37 cellular contexts compared by ENCODE assay signal in genomic region chr7:125409921-125410320, GRCh38.
"Had no signal": no experiment of that assay in that cellular context is flagged by ENCODE, and none has a peak within 500 bp of the region (broad histone marks: within the 10 kb centered on the region; RNA-seq: fewer than 3 reads in every experiment).

No MANE protein-coding gene starts in this region.

- H3K4me3 Mint-ChIP-seq: activated B cell treated with CpG ODN at 0.5 μM for 24 hours; activated CD4-positive, alpha-beta memory T cell treated with anti-CD3 and anti-CD28 coated beads for 36 hours; activated CD4-positive, alpha-beta T cell treated with anti-CD3 and anti-CD28 coated beads, Interleukin-2, amount 10 ng/mL, durations not matched to agents 24 days and 14 days; activated CD8-positive, alpha-beta T cell treated with anti-CD3 and anti-CD28 coated beads for 36 hours; activated naive CD4-positive, alpha-beta T cell treated with anti-CD3 and anti-CD28 coated beads for 36 hours; activated naive CD8-positive, alpha-beta T cell treated with anti-CD3 and anti-CD28 coated beads for 36 hours; activated T-cell treated with anti-CD3 and anti-CD28 coated beads, Interleukin-2, amount 50 U/mL, for 4 hours; activated T-cell treated with anti-CD3 and anti-CD28 coated beads, Interleukin-2, amount 50 U/mL, for 72 hours; activated T-helper 1 cell treated with anti-CD3 and anti-CD28 coated beads, Interleukin-12 subunit alpha, Interleukin-12 subunit beta, Interleukin-2, Interleukin-4 antibody, amounts not matched to agents 30 ng/mL and 10 ng/mL and 1 ng/mL, durations not matched to agents 14 hours and 24 hours and 36 hours; activated T-helper 17 cell treated with anti-CD3 and anti-CD28 coated beads, Interleukin-2, amount 50 U/mL, for 72 hours; brain; central memory CD8-positive, alpha-beta T cell; T-helper 1 cell treated with Interleukin-12 subunit alpha and Interleukin-12 subunit beta and Interleukin-4 antibody, amounts not matched to agents 30 μg/mL and 1 μg/mL, for 36 hours; T-helper 2 cell treated with Interferon-gamma antibody and Interleukin-4, amounts not matched to agents 5 μg/mL and 100 μg/mL, for 36 hours had no signal

- H3K27ac ChIP-seq: adrenal gland, ascending aorta, cardiac muscle cell, VCaP had no signal

- ATAC-seq: activated CD8-positive, alpha-beta T cell treated with anti-CD3 and anti-CD28 coated beads for 36 hours; activated naive CD4-positive, alpha-beta T cell treated with anti-CD3 and anti-CD28 coated beads, Interleukin-2, amount 50 U/mL, for 72 hours; activated T-cell treated with anti-CD3 and anti-CD28 coated beads, Interleukin-2, amount 50 U/mL, for 4 hours; activated T-cell treated with anti-CD3 and anti-CD28 coated beads, Interleukin-2, amount 50 U/mL, for 72 hours; activated T-helper 17 cell treated with anti-CD3 and anti-CD28 coated beads, Interleukin-2, amount 50 U/mL, for 72 hours had no signal

- H3K36me3 Mint-ChIP-seq: activated CD4-positive, alpha-beta memory T cell treated with anti-CD3 and anti-CD28 coated beads for 36 hours; activated naive CD4-positive, alpha-beta T cell treated with anti-CD3 and anti-CD28 coated beads, Interleukin-2, amount 50 U/mL, for 72 hours; activated naive CD8-positive, alpha-beta T cell treated with anti-CD3 and anti-CD28 coated beads for 36 hours; brain had no signal

- H3K27ac Mint-ChIP-seq: activated B cell treated with CpG ODN at 0.5 μM for 24 hours; activated CD4-positive, alpha-beta memory T cell treated with anti-CD3 and anti-CD28 coated beads for 36 hours; activated CD4-positive, alpha-beta T cell treated with anti-CD3 and anti-CD28 coated beads, Interleukin-2, amount 10 ng/mL, durations not matched to agents 24 days and 14 days; activated CD8-positive, alpha-beta T cell treated with anti-CD3 and anti-CD28 coated beads for 36 hours; activated naive CD4-positive, alpha-beta T cell treated with anti-CD3 and anti-CD28 coated beads for 36 hours; activated naive CD4-positive, alpha-beta T cell treated with anti-CD3 and anti-CD28 coated beads, Interleukin-2, amount 50 U/mL, for 72 hours; activated naive CD8-positive, alpha-beta T cell treated with anti-CD3 and anti-CD28 coated beads for 36 hours; activated T-cell treated with anti-CD3 and anti-CD28 coated beads, Interleukin-2, amount 50 U/mL, for 72 hours; activated T-helper 1 cell treated with anti-CD3 and anti-CD28 coated beads, Interleukin-12 subunit alpha, Interleukin-12 subunit beta, Interleukin-2, Interleukin-4 antibody, amounts not matched to agents 30 ng/mL and 10 ng/mL and 1 ng/mL, durations not matched to agents 14 hours and 24 hours and 36 hours; activated T-helper 17 cell treated with anti-CD3 and anti-CD28 coated beads, Interleukin-2, amount 50 U/mL, for 72 hours; brain; T-helper 1 cell treated with Interleukin-12 subunit alpha and Interleukin-12 subunit beta and Interleukin-4 antibody, amounts not matched to agents 30 μg/mL and 1 μg/mL, for 36 hours; T-helper 2 cell treated with Interferon-gamma antibody and Interleukin-4, amounts not matched to agents 5 μg/mL and 100 μg/mL, for 36 hours had no signal

- H3K36me3 ChIP-seq: adrenal gland, ascending aorta, cardiac muscle cell had no signal

- DNase-seq: activated B cell treated with CpG ODN at 0.5 μM for 24 hours; activated CD4-positive, alpha-beta memory T cell treated with anti-CD3 and anti-CD28 coated beads for 36 hours; activated CD4-positive, alpha-beta T cell treated with anti-CD3 and anti-CD28 coated beads for 4 hours; activated CD4-positive, alpha-beta T cell treated with anti-CD3 and anti-CD28 coated beads, Interleukin-2, amount 10 ng/mL, durations not matched to agents 24 days and 14 days; activated CD4-positive, alpha-beta T cell treated with anti-CD3 and anti-CD28 coated beads, Interleukin-2, amount 50 U/mL, for 1 hour; activated CD4-positive, alpha-beta T cell treated with anti-CD3 and anti-CD28 coated beads, Interleukin-2, amount 50 U/mL, for 4 hours; activated CD4-positive, CD25-positive, alpha-beta regulatory T cell treated with anti-CD3 and anti-CD28 coated beads, Interleukin-2, amount 50 U/mL, for 72 hours; activated CD8-positive, alpha-beta memory T cell treated with anti-CD3 and anti-CD28 coated beads, Interleukin-2, amount 50 U/mL, for 4 hours; activated CD8-positive, alpha-beta T cell treated with anti-CD3 and anti-CD28 coated beads for 36 hours; activated effector memory CD4-positive, alpha-beta T cell treated with anti-CD3 and anti-CD28 coated beads, Interleukin-2, amount 50 U/mL, for 16 hours; activated gamma-delta T cell treated with Interleukin-2 at 50 U/mL for 16 hours; activated naive CD4-positive, alpha-beta T cell; activated naive CD4-positive, alpha-beta T cell treated with anti-CD3 and anti-CD28 coated beads for 36 hours; activated naive CD4-positive, alpha-beta T cell treated with anti-CD3 and anti-CD28 coated beads, Interleukin-2, amount 50 U/mL, for 16 hours; activated naive CD8-positive, alpha-beta T cell treated with anti-CD3 and anti-CD28 coated beads for 36 hours; activated T-cell treated with anti-CD3 and anti-CD28 coated beads for 4 hours; activated T-cell treated with anti-CD3 and anti-CD28 coated beads, Interleukin-2, amount 50 U/mL, for 1 hour; activated T-cell treated with anti-CD3 and anti-CD28 coated beads, Interleukin-2, amount 50 U/mL, for 4 hours; activated T-cell treated with anti-CD3 and anti-CD28 coated beads, Interleukin-2, amount 50 U/mL, for 72 hours; adrenal gland; amniotic stem cell; caudate nucleus; cerebellar nuclear complex; T-helper 1 cell; T-helper 2 cell; T-helper 9 cell had no signal

- H3K4me1 Mint-ChIP-seq: activated B cell treated with CpG ODN at 0.5 μM for 24 hours; activated CD4-positive, alpha-beta T cell treated with anti-CD3 and anti-CD28 coated beads, Interleukin-2, amount 10 ng/mL, durations not matched to agents 24 days and 14 days; activated naive CD8-positive, alpha-beta T cell treated with anti-CD3 and anti-CD28 coated beads for 36 hours; activated T-helper 17 cell treated with anti-CD3 and anti-CD28 coated beads, Interleukin-2, amount 50 U/mL, for 72 hours; brain; central memory CD8-positive, alpha-beta T cell had no signal

- H3K9me3 ChIP-seq: adrenal gland, ascending aorta had no signal

- H3K27me3 Mint-ChIP-seq: activated B cell treated with CpG ODN at 0.5 μM for 24 hours; activated CD4-positive, alpha-beta memory T cell treated with anti-CD3 and anti-CD28 coated beads for 36 hours; activated CD4-positive, alpha-beta T cell treated with anti-CD3 and anti-CD28 coated beads, Interleukin-2, amount 10 ng/mL, durations not matched to agents 24 days and 14 days; activated CD8-positive, alpha-beta T cell treated with anti-CD3 and anti-CD28 coated beads for 36 hours; activated naive CD8-positive, alpha-beta T cell treated with anti-CD3 and anti-CD28 coated beads for 36 hours; activated T-helper 17 cell treated with anti-CD3 and anti-CD28 coated beads, Interleukin-2, amount 50 U/mL, for 72 hours; brain; central memory CD8-positive, alpha-beta T cell had no signal

- H3K9me3 Mint-ChIP-seq: activated T-helper 1 cell treated with anti-CD3 and anti-CD28 coated beads, Interleukin-12 subunit alpha, Interleukin-12 subunit beta, Interleukin-2, Interleukin-4 antibody, amounts not matched to agents 30 ng/mL and 10 ng/mL and 1 ng/mL, durations not matched to agents 14 hours and 24 hours and 36 hours; T-helper 1 cell treated with Interleukin-12 subunit alpha and Interleukin-12 subunit beta and Interleukin-4 antibody, amounts not matched to agents 30 μg/mL and 1 μg/mL, for 36 hours had no signal

- H3K4me3 ChIP-seq: adrenal gland, ascending aorta, cardiac muscle cell had no signal

- FAIRE-seq: TTC549 had no signal

- H3K27me3 ChIP-seq: adrenal gland, ascending aorta, cardiac muscle cell had no signal

- H3K4me1 ChIP-seq: adrenal gland, ascending aorta had no signal
